ENCODE assay signal across 10 cellular contexts in the genomic region with DNA sequence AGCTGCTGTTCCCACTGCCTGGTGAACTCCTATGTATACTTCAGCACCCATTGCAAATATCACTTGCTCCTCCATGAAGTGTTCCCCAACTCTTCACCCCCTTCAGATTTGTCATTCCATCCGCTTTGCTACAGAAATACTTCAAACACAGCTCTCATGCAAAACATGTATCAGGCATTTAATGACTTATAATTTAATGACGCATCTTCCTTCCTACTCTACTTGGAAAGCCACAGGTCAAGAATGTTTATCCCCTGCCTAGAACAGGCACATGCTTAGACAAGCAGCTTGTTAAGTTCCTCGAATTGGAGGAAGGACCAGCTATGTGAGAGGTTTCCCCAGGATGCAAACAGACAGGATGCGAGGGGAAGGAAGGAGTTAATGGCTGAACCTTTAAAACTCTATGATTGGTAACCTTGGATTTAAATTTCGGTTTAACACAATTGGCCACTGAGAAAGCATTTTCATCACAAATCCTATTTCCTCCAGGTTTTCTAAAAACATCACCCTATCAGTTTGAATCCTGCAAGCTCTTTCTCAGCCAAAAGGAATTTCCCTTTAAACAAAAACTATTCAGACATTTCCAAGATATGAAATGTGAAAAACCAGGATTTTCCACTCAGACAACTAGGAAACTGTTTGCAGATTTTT. TPM values are rescaled to one million over a fixed set of nuclear protein-coding genes. Genes with fewer than 3 reads are reported as not detected.
A peak's percentile ranks its signal among the peaks of the same experiment; 100 is the strongest.
DNase-seq lines count a peak whose midpoint lies in the region; ATAC-seq and TF ChIP-seq lines count a peak whose summit lies in the region.
"Had no signal": no experiment of that assay in that cellular context is flagged by ENCODE, and none has a peak within 500 bp of the region (broad histone marks: within the 10 kb centered on the region; RNA-seq: fewer than 3 reads in every experiment).

No MANE protein-coding gene starts in this region.

- intact Hi-C loops in left ventricle myocardium inferior (cut with micrococcal nuclease) (no loop called here), gastrocnemius medialis (cut with DNase I; ENCODE audit: low total_unique reads) (no loop called here)

- H3K9me3 ChIP-seq in GM23248 (ENCODE audit: low read depth) (no peaks in the 10 kb centered on the region), left ventricle myocardium inferior (replicated peaks) (no peaks in the 10 kb centered on the region), gastrocnemius medialis (no peaks in the 10 kb centered on the region)

- H3K27me3 ChIP-seq in GM23248 (replicated peaks; ENCODE audit: insufficient read depth): no peaks in the 10 kb centered on the region
- H3K27me3 ChIP-seq in left ventricle myocardium inferior (ENCODE audit: low read depth): no peaks in the 10 kb centered on the region
- H3K27me3 ChIP-seq in gastrocnemius medialis: no peaks in the 10 kb centered on the region

- H3K4me3 ChIP-seq in GM23248 (peak overlapping the region; percentile 62), left ventricle myocardium inferior (peak overlapping the region; percentile 32), gastrocnemius medialis (peak overlapping the region in 1 of 4 donors; percentile 8)

- H3K9me2 ChIP-seq in GM23248 (ENCODE audit: insufficient read depth): no peaks in the 10 kb centered on the region

- WGBS in GM23248 (ENCODE audit: low coverage in 1 of 2, low lambda C conversion rate in 2 of 2, missing lambda C conversion rate in 2 of 2), 2 experiments: 1 to 3% methylated on average over 5 of the region's 5 CpGs

- in situ Hi-C loops in GM23248 (cut with MboI): no loop called here
- in situ Hi-C loops in gastrocnemius medialis (cut with MboI; ENCODE audit: low sequenced_read_pairs in 4 of 4): no loop called here

- H2AFZ ChIP-seq in GM23248: no peak overlapping the region

- H3K9ac ChIP-seq in GM23248: peak overlapping the region; percentile 77

- TF ChIP-seq POLR2A in gastrocnemius medialis (IDR thresholded peaks at IDR 0.05): no peak

- peak overlapping the region; percentile 94 for H3K27ac ChIP-seq in GM23248
- H3K27ac ChIP-seq in left ventricle myocardium inferior (replicated peaks): peak overlapping the region; percentile 86
- H3K27ac ChIP-seq in gastrocnemius medialis: peak overlapping the region; percentile 57 to 77 (median 71)

- no peaks in the 10 kb centered on the region for H4K20me1 ChIP-seq in GM23248 (ENCODE audit: insufficient read depth)

- H3K4me1 ChIP-seq in GM23248 (ENCODE audit: insufficient read depth) (peaks cover 79% of the 10 kb centered on the region), left ventricle myocardium inferior (peaks cover 100% of the 10 kb centered on the region), gastrocnemius medialis (peaks cover 30 to 63% of the 10 kb centered on the region in 2 donors)

- peaks cover 85% of the 10 kb centered on the region for H3F3A ChIP-seq in GM23248 (ENCODE audit: insufficient read depth)

- DNase-seq in GM23248: peak; percentile 92
- DNase-seq in astrocyte of the hippocampus (ENCODE audit: low read depth, low spot score): peak; percentile 62
- no peak for DNase-seq in left ventricle myocardium inferior
- no peak for DNase-seq in gastrocnemius medialis
- no peak for DNase-seq in activated CD4-positive, alpha-beta T cell treated with anti-CD3 and anti-CD28 coated beads for 1 hour
- no peak for DNase-seq in iPS-NIHi7 (ENCODE audit: extremely low spot score)
- DNase-seq: CD8-positive, alpha-beta memory T cell; posterior cingulate gyrus had no signal

- ATAC-seq in gastrocnemius medialis: no peak
- ATAC-seq in GM18858 (IDR thresholded peaks at IDR 0.05; ENCODE audit: unreplicated experiment): no peak
- no peak for ATAC-seq in GM18873 (IDR thresholded peaks at IDR 0.05; ENCODE audit: low FRiP score, unreplicated experiment)

- H3K79me2 ChIP-seq in GM23248 (ENCODE audit: insufficient read depth): peaks cover 97% of the 10 kb centered on the region

- peak overlapping the region; percentile 90 for H3K4me2 ChIP-seq in GM23248 (ENCODE audit: unreplicated experiment)

- TF ChIP-seq CTCF in left ventricle myocardium inferior (IDR thresholded peaks at IDR 0.05; ENCODE audit: borderline replicate concordance) (no peak), gastrocnemius medialis (IDR thresholded peaks at IDR 0.05 in 4 of 5, conservative IDR thresholded peaks at IDR 0.05 in 1 of 5) (no peak)

- H3K36me3 ChIP-seq in GM23248 (ENCODE audit: low read depth): peaks cover 6% of the 10 kb centered on the region; the same call in 1 of the 2 replicates
- H3K36me3 ChIP-seq in left ventricle myocardium inferior: no peaks in the 10 kb centered on the region
- no peaks in the 10 kb centered on the region for H3K36me3 ChIP-seq in gastrocnemius medialis

RNA-seq across cellular contexts. Expression of gene CREB3L2, which starts 11.5 kb away (rescaled TPM):
- total RNA-seq in GM23248 (2014; rRNA removed; shearing (Covaris generic)): 43.7 and 67.9 TPM in 2 replicates
- polyA plus RNA-seq in GM23248 (2016; fragmentation: Nextera tagmentation; extraction: Ambion mirVana): 49.7 and 53.7 TPM in 2 replicates
- 28.9 TPM for total RNA-seq in left ventricle myocardium inferior
- total RNA-seq in gastrocnemius medialis: 10 to 100 TPM in 1 of 4 donors, 1 to 10 TPM in 3; 2.8 to 12.0 (median 5.4) TPM

Comparison
In these comparisons a context has a peak if more than half of its experiments do, and no peak if none do; other contexts are left out.
1. DNase-seq: peak in GM23248 (single experiment) and astrocyte of the hippocampus (single experiment); none in left ventricle myocardium inferior (single experiment), gastrocnemius medialis (0 of 2), activated CD4-positive, alpha-beta T cell treated with anti-CD3 and anti-CD28 coated beads for 1 hour (single experiment) and iPS-NIHi7 (single experiment).
2. Peak in every context shown above with its lines, with median percentiles within 50 percentile points of each other: H3K27ac ChIP-seq.